9 cellular contexts compared by ENCODE assay signal in genomic region chr1:1206376-1207253, GRCh38. TPM values are rescaled to one million over a fixed set of nuclear protein-coding genes. Genes with fewer than 3 reads are reported as not detected.
DNase-seq lines count a peak whose midpoint lies in the region; ATAC-seq, FAIRE-seq and TF ChIP-seq lines count a peak whose summit lies in the region.
"Had no signal": no experiment of that assay in that cellular context is flagged by ENCODE, and none has a peak within 500 bp of the region (broad histone marks: within the 10 kb centered on the region; RNA-seq: fewer than 3 reads in every experiment).

A gene with protein sequence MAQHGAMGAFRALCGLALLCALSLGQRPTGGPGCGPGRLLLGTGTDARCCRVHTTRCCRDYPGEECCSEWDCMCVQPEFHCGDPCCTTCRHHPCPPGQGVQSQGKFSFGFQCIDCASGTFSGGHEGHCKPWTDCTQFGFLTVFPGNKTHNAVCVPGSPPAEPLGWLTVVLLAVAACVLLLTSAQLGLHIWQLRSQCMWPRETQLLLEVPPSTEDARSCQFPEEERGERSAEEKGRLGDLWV (minus strand): TSS chr1:1206592. CDS start chr1:1206571, 21 bp downstream.

- H3K79me2 ChIP-seq in GM12878 (ENCODE audit: control insufficient read depth, insufficient read depth, low read length): no peaks in the 10 kb centered on the region

- CTCF ChIA-PET in GM12878 (lab: Yijun Ruan, JAX): interaction anchor here (1.0 to 2.2 kb wide), 3 partner anchors 16 to 85 kb away, joined by 3 to 25 read pairs (median 14); no protein-coding TSS in a partner anchor

- no peak within 1 kb of the TSS; the same call in 1 of the 2 replicates for H3K9ac ChIP-seq in GM12878 (ENCODE audit: control insufficient read depth, insufficient read depth, low read length)

- H3K36me3 ChIP-seq in GM12878 (ENCODE audit: control insufficient read depth in 2 of 2, insufficient read depth in 2 of 2, low read length in 1 of 2): no peaks in the 10 kb centered on the region

- DNase-seq in DMS53 treated with DMSO at 0.1 percent for 48 hours (lab: John Stamatoyannopoulos, UW; ENCODE audit: unreplicated experiment) (peak; percentile 42), NCI-H69 (lab: John Stamatoyannopoulos, UW) (peak; percentile 62), GM12878 (ENCODE audit: low read depth, low spot score) (no peak), SIG-M5 (lab: John Stamatoyannopoulos, UW) (no peak), omental fat pad (ENCODE audit: low spot score) (no peak), occipital lobe (lab: John Stamatoyannopoulos, UW) (no peak)

- no peak within 1 kb of the TSS for H3K27ac ChIP-seq in GM12878 (ENCODE audit: control insufficient read depth, insufficient read depth)
- H3K27ac ChIP-seq: epithelial cell of prostate had no signal

- in situ Hi-C loops in GM12878 (cut with MboI): no loop called here

- H3K4me3 ChIP-seq in GM12878: no peak within 1 kb of the TSS
- H3K4me3 ChIP-seq in mononuclear cell (ENCODE audit: low read length): peak within 1 kb of the TSS; percentile 19

- RAD21 ChIA-PET in GM12878 (lab: Charles Lee; ENCODE audit: unreplicated experiment): interaction anchor here (1.0 to 2.1 kb wide), 8 partner anchors 24 to 85 kb away, joined by 3 to 10 read pairs (median 6); no protein-coding TSS in a partner anchor

- H3K27me3 ChIP-seq in GM12878 (replicated peaks in 1 of 2; ENCODE audit: control insufficient read depth in 2 of 2, insufficient read depth in 2 of 2, low read length in 1 of 2) (peaks cover 0 to 8% of the 10 kb centered on the region in 2 experiments; a peak in 1 of 4 replicates), mononuclear cell (ENCODE audit: insufficient read depth, low read length) (peaks cover 13% of the 10 kb centered on the region)

- intact Hi-C loops in GM12878 (cut with micrococcal nuclease; ENCODE audit: unreplicated experiment): no loop called here

- H4K20me1 ChIP-seq in GM12878 (ENCODE audit: control insufficient read depth, insufficient read depth): no peaks in the 10 kb centered on the region

- ATAC-seq in GM12878: peak; percentile 58
- no peak for ATAC-seq in omental fat pad (ENCODE audit: low FRiP score)
- no peak for ATAC-seq in HG03439 (IDR thresholded peaks at IDR 0.05; ENCODE audit: unreplicated experiment)

- H3K4me1 ChIP-seq in GM12878 (ENCODE audit: control insufficient read depth, insufficient read depth, low read length): peaks cover 28% of the 10 kb centered on the region
- H3K4me1 ChIP-seq in mononuclear cell (ENCODE audit: insufficient read depth, low read length): peaks cover 37% of the 10 kb centered on the region

- POLR2A ChIA-PET in GM12878 (lab: Charles Lee): interaction anchor here (0.8 to 1.3 kb wide), 5 partner anchors 13 to 84 kb away, joined by 3 to 5 read pairs (median 3); no protein-coding TSS in a partner anchor

- TF ChIP-seq POLR2A in GM12878 (IDR thresholded peaks at IDR 0.05; ENCODE audit: low read depth, low read length): no peak

- TF ChIP-seq EP300 in GM12878 (IDR thresholded peaks at IDR 0.05; ENCODE audit: borderline replicate concordance in 1 of 2, control insufficient read depth in 1 of 2, low read depth in 2 of 2, low read length in 2 of 2): no peak

- FAIRE-seq in GM12878 (lab: Jason Lieb, UNC): no peak

- BruUV-seq in GM12878 (replicated peaks; lab: Mats Ljungman, UMichigan): no TSS peak

- no peak for TF ChIP-seq RAD21 in GM12878 (IDR thresholded peaks at IDR 0.05; ENCODE audit: insufficient read depth, low read depth, low read length)

- H2AFZ ChIP-seq in GM12878 (ENCODE audit: control insufficient read depth, low read depth, low read length): peak within 1 kb of the TSS; percentile 15

- SMC1A ChIA-PET in GM12878 (lab: Charles Lee; ENCODE audit: uncharacterized antibody, unreplicated experiment): interaction anchor here (0.8 to 1.8 kb wide), 4 partner anchors 25 to 85 kb away, joined by 3 to 8 read pairs (median 4); no protein-coding TSS in a partner anchor

- 2% methylated on average over 58 of the region's 59 CpGs for WGBS in GM12878 (ENCODE audit: insufficient coverage, insufficient replicate concordance, low lambda C conversion rate, missing lambda C conversion rate)

- TF ChIP-seq CTCF in GM12878 (IDR thresholded peaks at IDR 0.05 in 2 of 3, conservative IDR thresholded peaks at IDR 0.05 in 1 of 3; ENCODE audit: control insufficient read depth in 2 of 3, extremely low read depth in 1 of 3, insufficient read depth in 1 of 3, low read depth in 3 of 3, low read length in 3 of 3) (peak in 1 of 3 experiments; percentile 23; a peak in 1 of 6 replicates), omental fat pad (IDR thresholded peaks at IDR 0.05) (no peak)

- H3K4me2 ChIP-seq in GM12878 (ENCODE audit: control insufficient read depth, insufficient read depth): peak within 1 kb of the TSS; percentile 89

- H3K9me3 ChIP-seq in GM12878 (replicated peaks; ENCODE audit: control insufficient read depth, insufficient read depth, low read length) (no peaks in the 10 kb centered on the region), mononuclear cell (ENCODE audit: low read depth, low read length) (no peaks in the 10 kb centered on the region)

TF ChIP-seq in GM12878, 131 proteins besides CTCF, POLR2A, EP300 and RAD21 (continues in another document):
- TF ChIP-seq, protein P1, sequence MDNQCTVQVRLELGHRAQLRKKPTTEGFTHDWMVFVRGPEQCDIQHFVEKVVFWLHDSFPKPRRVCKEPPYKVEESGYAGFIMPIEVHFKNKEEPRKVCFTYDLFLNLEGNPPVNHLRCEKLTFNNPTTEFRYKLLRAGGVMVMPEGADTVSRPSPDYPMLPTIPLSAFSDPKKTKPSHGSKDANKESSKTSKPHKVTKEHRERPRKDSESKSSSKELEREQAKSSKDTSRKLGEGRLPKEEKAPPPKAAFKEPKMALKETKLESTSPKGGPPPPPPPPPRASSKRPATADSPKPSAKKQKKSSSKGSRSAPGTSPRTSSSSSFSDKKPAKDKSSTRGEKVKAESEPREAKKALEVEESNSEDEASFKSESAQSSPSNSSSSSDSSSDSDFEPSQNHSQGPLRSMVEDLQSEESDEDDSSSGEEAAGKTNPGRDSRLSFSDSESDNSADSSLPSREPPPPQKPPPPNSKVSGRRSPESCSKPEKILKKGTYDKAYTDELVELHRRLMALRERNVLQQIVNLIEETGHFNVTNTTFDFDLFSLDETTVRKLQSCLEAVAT (IDR thresholded peaks at IDR 0.05): 0 out of 2 replicates have a peak, but pooled peaks have one; percentile 34
- TF ChIP-seq RUNX3 (IDR thresholded peaks at IDR 0.05; ENCODE audit: low read length) (peak; percentile 69), SREBF2 (IDR thresholded peaks at IDR 0.05; ENCODE audit: low read length) (no peak), PRDM15 (CRISPR knock-in tag; IDR thresholded peaks at IDR 0.05) (no peak), BHLHE40 (IDR thresholded peaks at IDR 0.05; ENCODE audit: borderline replicate concordance in 1 of 2, low read depth in 2 of 2, low read length in 1 of 2) (peak; percentile 18 to 42; a peak in 1 of 4 replicates)

RNA-seq across cellular contexts. Expression of the gene that starts here (rescaled TPM):
- 10.6 and 12.0 TPM in 2 replicates for total RNA-seq in GM12878 (2013; cell fraction: nucleolus; rRNA removed)
- total RNA-seq in GM12878 (2014; rRNA removed) (4.6 and 4.8 TPM in 2 replicates), GM12878 (2014; rRNA removed; fragmentation: Illumina TruSeq; extraction: Trizol) (0.37 and 0.72 TPM in 2 replicates), GM12878 (2021) (6.1 and 6.3 TPM in 2 replicates), mononuclear cell (1.2 TPM), omental fat pad (1 to 10 TPM in 2 of 4 donors, under 1 TPM in 1, not detected in 1; 0.44 to 2.8 (median 1.7) TPM), occipital lobe (not detected)
- 1.9 TPM for polyA plus RNA-seq in GM12878 (2011; ENCODE audit: low read depth)
- polyA plus RNA-seq in GM12878 (2011; rRNA removed) (2.0 and 4.5 TPM in 2 replicates), GM12878 (2014; fragmentation: Illumina TruSeq; extraction: Trizol) (0.53 TPM in 1 of 2 replicates, not detected in the other), GM12878 (2014; fragmentation: Nextera tagmentation; extraction: Ambion mirVana) (under 1 TPM in 1 of 2 experiments, not detected in 1; 0.18 TPM), GM12878 (2014; rRNA removed) (7.0 and 7.5 TPM in 2 replicates), GM12878 (2016; fragmentation: Nextera tagmentation; extraction: Ambion mirVana) (1 to 10 TPM; 1.3 to 1.5 TPM)
- polyA plus RNA-seq in GM12878 (2011; cell fraction: cytosol; rRNA removed): 8.1 and 12.6 TPM in 2 replicates
- polyA plus RNA-seq in GM12878 (2011; cell fraction: nucleus; rRNA removed): 21.6 and 27.6 TPM in 2 replicates
- polyA plus RNA-seq in GM12878 (2012): 5.4 and 5.5 TPM in 2 replicates
- polyA minus RNA-seq in GM12878 (2011; rRNA and poly(A)+ RNA removed): 1.2 and 5.0 TPM in 2 replicates
- polyA minus RNA-seq in GM12878 (2011; cell fraction: cytosol; rRNA and poly(A)+ RNA removed): 1.4 and 4.8 TPM in 2 replicates
- 1.7 and 2.2 TPM in 2 replicates for polyA minus RNA-seq in GM12878 (2011; cell fraction: nucleus; rRNA and poly(A)+ RNA removed)

Comparison
In these comparisons a context has a peak if more than half of its experiments do, and no peak if none do; other contexts are left out.
1. DNase-seq: peak in DMS53 treated with DMSO at 0.1 percent for 48 hours (single experiment) and NCI-H69 (single experiment); none in GM12878 (single experiment), SIG-M5 (single experiment), omental fat pad (single experiment) and occipital lobe (single experiment).